Comparison of ENCODE assay signal across 7 cellular contexts in the genomic region with DNA sequence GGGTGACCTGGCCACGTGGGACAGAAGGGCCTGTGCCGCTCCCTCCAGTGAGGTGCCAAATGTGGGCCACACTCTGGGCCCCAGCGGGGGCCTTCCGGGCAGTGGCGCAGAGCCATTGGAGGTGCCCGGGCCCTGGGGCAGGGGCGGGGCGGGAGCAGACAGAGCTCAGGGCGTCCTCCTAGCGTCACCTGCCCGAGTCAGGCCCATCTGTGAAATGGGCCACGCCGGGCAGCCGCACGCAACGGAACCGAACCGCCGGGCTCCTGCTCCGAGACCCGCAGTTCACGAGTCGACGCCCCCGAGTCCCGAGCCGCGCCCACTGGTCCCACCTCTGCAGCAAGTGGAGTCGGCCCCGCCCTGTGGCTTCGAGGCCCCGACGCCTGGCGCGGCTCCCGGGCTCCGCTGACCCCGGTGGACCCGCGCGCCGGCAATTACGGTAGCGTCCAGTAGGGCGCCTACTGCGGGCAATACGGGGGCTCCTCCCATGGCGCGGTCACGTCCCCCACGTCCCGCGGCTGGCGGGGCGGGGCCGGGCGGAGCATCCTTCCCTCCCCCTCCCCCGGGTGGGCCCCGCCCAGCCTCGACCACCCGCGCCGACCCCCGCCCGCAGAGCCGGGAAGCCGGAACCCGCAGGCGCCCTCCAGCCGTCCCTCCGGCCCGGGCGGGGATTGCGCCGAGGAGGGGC. TPM values are rescaled to one million over a fixed set of nuclear protein-coding genes. Genes with fewer than 3 reads are reported as not detected.
A peak's percentile ranks its signal among the peaks of the same experiment; 100 is the strongest.
DNase-seq lines count a peak whose midpoint lies in the region; ATAC-seq and TF ChIP-seq lines count a peak whose summit lies in the region.

No MANE protein-coding gene starts in this region.

- peak; percentile 89 for DNase-seq in GM13976 (ENCODE audit: low spot score)
- DNase-seq in SK-N-DZ (ENCODE audit: low spot score), result peak; percentile 82
- peak; percentile 54 for DNase-seq in astrocyte of the cerebellum (ENCODE audit: low read depth)
- peak; percentile 89 for DNase-seq in hepatocyte (ENCODE audit: low spot score)
- peak; percentile 81 for DNase-seq in retina

- WGBS in hepatocyte (ENCODE audit: low lambda C conversion rate, missing lambda C conversion rate), result 27% methylated on average over 33 of the region's 75 CpGs

- H3K4me3 ChIP-seq in astrocyte of the cerebellum (ENCODE audit: low read depth, low read length) (peak overlapping the region; percentile 76), hepatocyte (peak overlapping the region; percentile 16)

- peaks cover 26% of the 10 kb centered on the region for H4K20me1 ChIP-seq in hepatocyte (ENCODE audit: insufficient read depth, poor library complexity, severe bottlenecking)

- H3K4me2 ChIP-seq in hepatocyte, result peak overlapping the region; percentile 99

- no peaks in the 10 kb centered on the region for H3K9me2 ChIP-seq in hepatocyte (replicated peaks; ENCODE audit: insufficient read depth)

- no peaks in the 10 kb centered on the region for H3K36me3 ChIP-seq in hepatocyte (replicated peaks; ENCODE audit: insufficient read depth, low read depth)

- H3K27ac ChIP-seq in hepatocyte, result peak overlapping the region; percentile 95

- H2AFZ ChIP-seq in hepatocyte, result peak overlapping the region; percentile 55

- in situ Hi-C loops in GM13976 (cut with MboI; ENCODE audit: low sequenced_read_pairs, unreplicated experiment) (no loop called here), astrocyte of the cerebellum (cut with HindIII; ENCODE audit: low sequenced_read_pairs) (no loop called here)

- no peaks in the 10 kb centered on the region for H3K27me3 ChIP-seq in hepatocyte

- peaks cover 41% of the 10 kb centered on the region for H3K79me2 ChIP-seq in hepatocyte

- H3K9me3 ChIP-seq in hepatocyte (ENCODE audit: low read depth), result no peaks in the 10 kb centered on the region

- H3K4me1 ChIP-seq in hepatocyte (ENCODE audit: insufficient read depth), result peaks cover 48% of the 10 kb centered on the region

- TF ChIP-seq CTCF in GM13976 (IDR thresholded peaks at IDR 0.05; ENCODE audit: borderline replicate concordance, control extremely low read depth, extremely low read depth, insufficient read depth, missing control alignments), result peak; percentile 16
- TF ChIP-seq CTCF in astrocyte of the cerebellum (IDR thresholded peaks at IDR 0.05; ENCODE audit: low read depth, low read length, missing control alignments), result peak; percentile 41
- no peak for TF ChIP-seq CTCF in hepatocyte (IDR thresholded peaks at IDR 0.05; ENCODE audit: poor library complexity)

- ATAC-seq in HG02973 (IDR thresholded peaks at IDR 0.05; ENCODE audit: unreplicated experiment), result peak; percentile 37
- no peak for ATAC-seq in GM19023 (IDR thresholded peaks at IDR 0.05; ENCODE audit: unreplicated experiment)

RNA-seq across cellular contexts. Expression of gene SLC16A3, which starts 1.9 kb away (rescaled TPM):
- 70.5 and 78.7 TPM in 2 replicates for polyA plus RNA-seq in SK-N-DZ (2014; cell fraction: cytosol; rRNA removed)
- 43.3 and 51.0 TPM in 2 replicates for polyA plus RNA-seq in SK-N-DZ (2014; cell fraction: nucleus; rRNA removed)
- total RNA-seq in hepatocyte, result 240 and 290 TPM in 2 replicates
- 114 and 125 TPM in 2 replicates for polyA plus RNA-seq in hepatocyte

RNA-seq across cellular contexts. Expression of gene CCDC57, which starts 18.1 kb away (rescaled TPM):
- polyA plus RNA-seq in SK-N-DZ (2014; cell fraction: cytosol; rRNA removed), result 13.0 and 24.1 TPM in 2 replicates
- polyA plus RNA-seq in SK-N-DZ (2014; cell fraction: nucleus; rRNA removed), result 39.5 and 75.5 TPM in 2 replicates
- total RNA-seq in hepatocyte, result 10.0 and 15.7 TPM in 2 replicates
- polyA plus RNA-seq in hepatocyte, result 29.8 and 49.5 TPM in 2 replicates

RNA-seq across cellular contexts. Expression of gene CSNK1D, which starts 42.7 kb away (rescaled TPM):
- polyA plus RNA-seq in SK-N-DZ (2014; cell fraction: cytosol; rRNA removed), result 25.1 and 31.2 TPM in 2 replicates
- polyA plus RNA-seq in SK-N-DZ (2014; cell fraction: nucleus; rRNA removed), result 49.5 and 120 TPM in 2 replicates
- total RNA-seq in hepatocyte, result 55.7 and 72.5 TPM in 2 replicates
- polyA plus RNA-seq in hepatocyte, result 152 and 193 TPM in 2 replicates
